2 cellular contexts compared by ENCODE assay signal in genomic region chr19:11781295-11782057, GRCh38.
TF ChIP-seq lines count a peak whose summit lies in the region.

No MANE protein-coding gene starts in this region.

TF ChIP-seq in HepG2, 621 proteins besides CTCF, POLR2A, EP300 and RAD21:
- TF ChIP-seq ZNF564 (CRISPR knock-in tag; IDR thresholded peaks at IDR 0.05) (no peak), KDM1A (CRISPR knock-in tag; IDR thresholded peaks at IDR 0.05) (no peak), MED13 (CRISPR knock-in tag; IDR thresholded peaks at IDR 0.05) (no peak), RBM39 (IDR thresholded peaks at IDR 0.05; ENCODE audit: low read depth, low read length, poor library complexity, severe bottlenecking) (no peak), HNRNPH1 (optimal IDR thresholded peaks at IDR 0.05; ENCODE audit: low read depth, low read length) (no peak), ETS1 (CRISPR knock-in tag; IDR thresholded peaks at IDR 0.05) (no peak), MYNN (CRISPR knock-in tag; IDR thresholded peaks at IDR 0.05; ENCODE audit: low read depth) (no peak), FOXJ3 (CRISPR knock-in tag; IDR thresholded peaks at IDR 0.05; ENCODE audit: borderline replicate concordance) (no peak), GATAD2A (CRISPR knock-in tag; IDR thresholded peaks at IDR 0.05) (no peak), KLF9 (CRISPR knock-in tag; IDR thresholded peaks at IDR 0.05; ENCODE audit: low read depth) (no peak), ARNT (IDR thresholded peaks at IDR 0.05) (no peak), EZH2 (conservative IDR thresholded peaks at IDR 0.05; ENCODE audit: low read depth, low read length) (no peak)
- TF ChIP-seq, protein P1, sequence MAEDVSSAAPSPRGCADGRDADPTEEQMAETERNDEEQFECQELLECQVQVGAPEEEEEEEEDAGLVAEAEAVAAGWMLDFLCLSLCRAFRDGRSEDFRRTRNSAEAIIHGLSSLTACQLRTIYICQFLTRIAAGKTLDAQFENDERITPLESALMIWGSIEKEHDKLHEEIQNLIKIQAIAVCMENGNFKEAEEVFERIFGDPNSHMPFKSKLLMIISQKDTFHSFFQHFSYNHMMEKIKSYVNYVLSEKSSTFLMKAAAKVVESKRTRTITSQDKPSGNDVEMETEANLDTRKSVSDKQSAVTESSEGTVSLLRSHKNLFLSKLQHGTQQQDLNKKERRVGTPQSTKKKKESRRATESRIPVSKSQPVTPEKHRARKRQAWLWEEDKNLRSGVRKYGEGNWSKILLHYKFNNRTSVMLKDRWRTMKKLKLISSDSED (CRISPR knock-in tag; IDR thresholded peaks at IDR 0.05) = no peak
- TF ChIP-seq, protein P2, sequence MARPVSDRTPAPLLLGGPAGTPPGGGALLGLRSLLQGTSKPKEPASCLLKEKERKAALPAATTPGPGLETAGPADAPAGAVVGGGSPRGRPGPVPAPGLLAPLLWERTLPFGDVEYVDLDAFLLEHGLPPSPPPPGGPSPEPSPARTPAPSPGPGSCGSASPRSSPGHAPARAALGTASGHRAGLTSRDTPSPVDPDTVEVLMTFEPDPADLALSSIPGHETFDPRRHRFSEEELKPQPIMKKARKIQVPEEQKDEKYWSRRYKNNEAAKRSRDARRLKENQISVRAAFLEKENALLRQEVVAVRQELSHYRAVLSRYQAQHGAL (CRISPR knock-in tag; IDR thresholded peaks at IDR 0.05; ENCODE audit: not compliant biosample characterization) = no peak
- TF ChIP-seq, protein P3, sequence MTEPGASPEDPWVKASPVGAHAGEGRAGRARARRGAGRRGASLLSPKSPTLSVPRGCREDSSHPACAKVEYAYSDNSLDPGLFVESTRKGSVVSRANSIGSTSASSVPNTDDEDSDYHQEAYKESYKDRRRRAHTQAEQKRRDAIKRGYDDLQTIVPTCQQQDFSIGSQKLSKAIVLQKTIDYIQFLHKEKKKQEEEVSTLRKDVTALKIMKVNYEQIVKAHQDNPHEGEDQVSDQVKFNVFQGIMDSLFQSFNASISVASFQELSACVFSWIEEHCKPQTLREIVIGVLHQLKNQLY (CRISPR knock-in tag; IDR thresholded peaks at IDR 0.05) = no peak

TF ChIP-seq in GM12878, 131 proteins besides CTCF, POLR2A, EP300 and RAD21:
- peak; percentile 88 for TF ChIP-seq KLF5 (IDR thresholded peaks at IDR 0.05; ENCODE audit: partially characterized antibody)
- TF ChIP-seq JUNB (IDR thresholded peaks at IDR 0.05) = peak; percentile 39; the same call in 1 of the 2 replicates
- TF ChIP-seq ZNF622 (IDR thresholded peaks at IDR 0.05) = no peak
- TF ChIP-seq CBX5 (IDR thresholded peaks at IDR 0.05; ENCODE audit: low read depth) = 0 out of 2 replicates have a peak, but pooled peaks have one; percentile 75
- TF ChIP-seq IKZF2 (IDR thresholded peaks at IDR 0.05) = peak in 1 of 2 experiments; percentile 66; a peak in 2 of 4 replicates
- peak; percentile 21; the same call in 1 of the 2 replicates for TF ChIP-seq RELB (IDR thresholded peaks at IDR 0.05; ENCODE audit: low read depth)
